8 cellular contexts compared by ENCODE assay signal in the genomic region with DNA sequence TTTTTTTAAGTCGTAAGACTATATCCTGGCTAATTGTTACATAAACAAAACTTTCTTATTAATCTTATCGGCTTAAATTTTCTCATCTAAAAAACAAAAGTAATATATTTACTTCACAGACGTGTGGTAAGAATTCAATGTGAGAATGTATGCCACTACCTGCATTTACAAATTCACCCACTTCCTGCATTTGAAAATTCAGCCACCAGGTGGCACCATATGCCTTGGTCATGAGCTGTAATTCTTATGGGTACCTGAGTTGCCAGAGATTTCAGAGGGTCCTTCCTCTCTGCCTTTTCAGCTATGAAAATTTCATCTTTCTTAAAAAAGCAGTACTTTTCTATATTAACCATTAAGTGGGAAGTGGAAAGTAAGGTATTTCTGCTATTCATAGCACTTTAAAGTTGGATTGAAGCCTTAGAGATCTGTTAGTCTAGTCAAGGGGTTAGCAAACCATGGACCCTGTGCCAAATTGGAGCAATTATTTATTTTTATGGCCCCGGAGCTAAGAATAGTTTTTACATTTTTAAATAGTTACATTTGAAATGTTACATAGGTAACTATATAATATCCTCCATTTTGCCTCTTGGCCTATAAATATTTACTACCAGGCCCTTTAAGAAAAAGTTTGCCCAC.
DNase-seq lines count a peak whose midpoint lies in the region; ATAC-seq and FAIRE-seq lines count a peak whose summit lies in the region.

No MANE protein-coding gene starts in this region.

- no peak overlapping the region for H3K27ac Mint-ChIP-seq in activated CD4-positive, alpha-beta memory T cell treated with anti-CD3 and anti-CD28 coated beads for 36 hours

- ATAC-seq in HG02870 (IDR thresholded peaks at IDR 0.05; ENCODE audit: unreplicated experiment), result no peak

- no peaks in the 10 kb centered on the region for H3K4me1 Mint-ChIP-seq in activated CD4-positive, alpha-beta memory T cell treated with anti-CD3 and anti-CD28 coated beads for 36 hours (ENCODE audit: low read depth)

- H3K9me3 Mint-ChIP-seq in activated CD4-positive, alpha-beta memory T cell treated with anti-CD3 and anti-CD28 coated beads for 36 hours, result no peaks in the 10 kb centered on the region

- DNase-seq in AG08395 (ENCODE audit: low spot score) (peak; percentile 60), GM19239 (ENCODE audit: insufficient read length, low spot score) (peak; percentile 41), NCI-H69 (lab: John Stamatoyannopoulos, UW) (peak; percentile 37), medulla oblongata (ENCODE audit: extremely low spot score) (peak; percentile 84)
- DNase-seq in activated CD4-positive, alpha-beta memory T cell treated with anti-CD3 and anti-CD28 coated beads for 36 hours, result peak; percentile 82
- peak; percentile 60 for DNase-seq in effector CD4-positive, alpha-beta T cell
- peak; percentile 33 to 45 for DNase-seq in stimulated activated CD8-positive, alpha-beta memory T cell treated with anti-CD3 and anti-CD28 coated beads, Interleukin-2, amount 100 ng/mL, for 1 hour (ENCODE audit: low read depth in 2 of 2)

- H3K4me3 Mint-ChIP-seq in activated CD4-positive, alpha-beta memory T cell treated with anti-CD3 and anti-CD28 coated beads for 36 hours, result no peak overlapping the region

- POLR2A ChIA-PET in activated CD4-positive, alpha-beta memory T cell treated with anti-CD3 and anti-CD28 coated beads for 36 hours (lab: Charles Lee), result no interaction called here

- intact Hi-C loops in activated CD4-positive, alpha-beta memory T cell treated with anti-CD3 and anti-CD28 coated beads for 36 hours (cut with micrococcal nuclease), result loop anchor here (1.0 to 10.0 kb wide), 6 partner anchors 24 to 519 kb away; partner anchors contain the start of genes ADPGK and NEO1

- FAIRE-seq in GM19239 (lab: Jason Lieb, UNC), result peak; percentile 82

- CTCF ChIA-PET in activated CD4-positive, alpha-beta memory T cell treated with anti-CD3 and anti-CD28 coated beads for 36 hours (lab: Charles Lee), result interaction anchor here (0.5 to 5.0 kb wide), 32 partner anchors 8 to 1076 kb away, joined by 3 to 93 read pairs (median 4); no protein-coding TSS in a partner anchor

- H3K36me3 Mint-ChIP-seq in activated CD4-positive, alpha-beta memory T cell treated with anti-CD3 and anti-CD28 coated beads for 36 hours, result no peaks in the 10 kb centered on the region

- H3K27me3 Mint-ChIP-seq in activated CD4-positive, alpha-beta memory T cell treated with anti-CD3 and anti-CD28 coated beads for 36 hours, result no peaks in the 10 kb centered on the region
